ENCODE assay signal across 17 cellular contexts in genomic region chr1:42439940-42440339, GRCh38. TPM values are rescaled to one million over a fixed set of nuclear protein-coding genes. Genes with fewer than 3 reads are reported as not detected.
DNase-seq lines count a peak whose midpoint lies in the region; ATAC-seq, FAIRE-seq and TF ChIP-seq lines count a peak whose summit lies in the region.
"Had no signal": no experiment of that assay in that cellular context is flagged by ENCODE, and none has a peak within 500 bp of the region (broad histone marks: within the 10 kb centered on the region; RNA-seq: fewer than 3 reads in every experiment).

No MANE protein-coding gene starts in this region.

- intact Hi-C loops in MCF 10A (cut with micrococcal nuclease) (no loop called here), breast epithelium (cut with DNase I; ENCODE audit: low total_unique reads) (loop anchor here (5.0 kb wide), 2 partner anchors 568 to 638 kb away; no protein-coding TSS in a partner anchor)

- H3K27me3 ChIP-seq in breast epithelium (no peaks in the 10 kb centered on the region), astrocyte (ENCODE audit: insufficient read depth, low read length) (peaks cover 4% of the 10 kb centered on the region)
- H3K27me3 ChIP-seq: right atrium auricular region, suprapubic skin had no signal

- no peak overlapping the region for H3K9ac ChIP-seq in astrocyte (ENCODE audit: low read length)

- H3K9me3 Mint-ChIP-seq in MCF 10A (ENCODE audit: unreplicated experiment) (no peaks in the 10 kb centered on the region), astrocyte (ENCODE audit: unreplicated experiment) (no peaks in the 10 kb centered on the region)

- H3K36me3 Mint-ChIP-seq in MCF 10A (ENCODE audit: insufficient read depth, unreplicated experiment) (no peaks in the 10 kb centered on the region), astrocyte (ENCODE audit: low read depth, unreplicated experiment) (no peaks in the 10 kb centered on the region)

- CTCF ChIA-PET in MCF 10A (lab: Yijun Ruan, JAX), result interaction anchor here (0.6 kb wide), 2 partner anchors 88 to 472 kb away, joined by 3 to 7 read pairs; no protein-coding TSS in a partner anchor

- H3K36me3 ChIP-seq in breast epithelium (no peaks in the 10 kb centered on the region), astrocyte (ENCODE audit: insufficient read depth, low read length) (no peaks in the 10 kb centered on the region)
- H3K36me3 ChIP-seq: right atrium auricular region, suprapubic skin had no signal

- ATAC-seq in HG03045 (IDR thresholded peaks at IDR 0.05; ENCODE audit: unreplicated experiment), result no peak

- no peaks in the 10 kb centered on the region for H4K20me1 ChIP-seq in astrocyte (ENCODE audit: insufficient read depth, low read length)

- TF ChIP-seq CTCF in MCF 10A (IDR thresholded peaks at IDR 0.05; ENCODE audit: unreplicated experiment), result no peak
- no peak for TF ChIP-seq CTCF in breast epithelium (IDR thresholded peaks at IDR 0.05)
- TF ChIP-seq CTCF in astrocyte (IDR thresholded peaks at IDR 0.05; ENCODE audit: insufficient read depth, low read depth, low read length), result no peak

- H3K27ac Mint-ChIP-seq in MCF 10A (ENCODE audit: low read depth, unreplicated experiment), result peak overlapping the region; percentile 61
- H3K27ac Mint-ChIP-seq in astrocyte (ENCODE audit: unreplicated experiment), result no peak overlapping the region

- H3K27me3 Mint-ChIP-seq in MCF 10A (ENCODE audit: insufficient read depth, unreplicated experiment), result no peaks in the 10 kb centered on the region
- H3K27me3 Mint-ChIP-seq in astrocyte (ENCODE audit: low read depth, unreplicated experiment), result no peaks in the 10 kb centered on the region

- H3K4me3 ChIP-seq in breast epithelium (no peak overlapping the region), astrocyte (ENCODE audit: insufficient read depth, low read depth, low read length) (no peak overlapping the region)
- H3K4me3 ChIP-seq: right atrium auricular region, suprapubic skin had no signal

- TF ChIP-seq POLR2A in breast epithelium (IDR thresholded peaks at IDR 0.05), result no peak

- H3K27ac ChIP-seq in breast epithelium (no peak overlapping the region), astrocyte (ENCODE audit: low read depth, low read length) (no peak overlapping the region)
- H3K27ac ChIP-seq: right atrium auricular region, suprapubic skin had no signal

- POLR2A ChIA-PET in MCF 10A (lab: Yijun Ruan, JAX), result interaction anchor here (0.9 kb wide), 1 partner anchor 17 kb away, joined by 3 read pairs; no protein-coding TSS in a partner anchor

- no peak overlapping the region for H2AFZ ChIP-seq in astrocyte (ENCODE audit: low read depth, low read length)

- H3K79me2 ChIP-seq in astrocyte (ENCODE audit: insufficient read depth, low read length), result no peaks in the 10 kb centered on the region

- H3K9me3 ChIP-seq in breast epithelium, result no peaks in the 10 kb centered on the region
- H3K9me3 ChIP-seq in astrocyte (ENCODE audit: insufficient read depth, low read depth, low read length), result no peaks in the 10 kb centered on the region
- H3K9me3 ChIP-seq: right atrium auricular region, suprapubic skin had no signal

- H3K4me2 ChIP-seq in astrocyte (ENCODE audit: low read length), result peak overlapping the region; percentile 8

- peaks cover 11% of the 10 kb centered on the region for H3K4me1 Mint-ChIP-seq in MCF 10A (ENCODE audit: insufficient read depth, unreplicated experiment)
- H3K4me1 Mint-ChIP-seq in astrocyte (ENCODE audit: low read depth, unreplicated experiment), result no peaks in the 10 kb centered on the region

- H3K4me1 ChIP-seq in breast epithelium, result no peaks in the 10 kb centered on the region
- H3K4me1 ChIP-seq in astrocyte (ENCODE audit: insufficient read depth, low read length), result peaks cover 4% of the 10 kb centered on the region
- H3K4me1 ChIP-seq: right atrium auricular region, suprapubic skin had no signal

- no TSS peak for BruUV-seq in MCF 10A (replicated peaks; lab: Mats Ljungman, UMichigan)

- FAIRE-seq in astrocyte (lab: Jason Lieb, UNC), result peak; percentile 54
- FAIRE-seq: colon had no signal

- no peak overlapping the region for H3K4me3 Mint-ChIP-seq in MCF 10A (ENCODE audit: unreplicated experiment)
- H3K4me3 Mint-ChIP-seq in astrocyte (ENCODE audit: unreplicated experiment), result no peak overlapping the region

- peak; percentile 69 for DNase-seq in MCF 10A (ENCODE audit: unreplicated experiment)
- DNase-seq in breast epithelium (ENCODE audit: low spot score in 2 of 2), result no peak
- DNase-seq in astrocyte (ENCODE audit: low read depth), result peak; percentile 85
- peak; percentile 51 for DNase-seq in glomerular endothelial cell (ENCODE audit: extremely low read depth, low read depth, low spot score)
- no peak for DNase-seq in T-helper 9 cell
- no peak for DNase-seq in mesenteric fat pad (ENCODE audit: low spot score)
- no peak for DNase-seq in HK-2 (ENCODE audit: unreplicated experiment)
- DNase-seq: activated CD4-positive, alpha-beta T cell treated with anti-CD3 and anti-CD28 coated beads, Interleukin-2, amount 50 U/mL, for 1 hour; activated effector memory CD4-positive, alpha-beta T cell treated with anti-CD3 and anti-CD28 coated beads, Interleukin-2, amount 50 U/mL, for 16 hours; NCI-H1105 treated with DMSO at 0.1 percent for 48 hours; NK-92 treated with Interleukin-12 subunit alpha and Interleukin-12 subunit beta, amount 100 ng/mL, for 24 hours; T-helper 1 cell had no signal

RNA-seq across cellular contexts. Expression of gene ZMYND12, which starts 15.9 kb away (rescaled TPM):
- total RNA-seq in MCF 10A (2022) (0.21 TPM in 1 of 2 replicates, not detected in the other), breast epithelium (1 to 10 TPM; 1.3 to 4.6 (median 3.8) TPM), astrocyte (0.23 TPM in 1 of 2 replicates, not detected in the other), glomerular endothelial cell (0.63 TPM in 1 of 2 replicates, not detected in the other), mesenteric fat pad (1.3 TPM)
- total RNA-seq: G401 had no signal

RNA-seq across cellular contexts. Expression of gene PPCS, which starts 16.4 kb away (rescaled TPM):
- total RNA-seq in MCF 10A (2022), result 56.1 and 56.9 TPM in 2 replicates
- 10 to 100 TPM; 67.8 to 89.3 (median 77.0) TPM for total RNA-seq in breast epithelium
- total RNA-seq in astrocyte, result 23.4 and 26.8 TPM in 2 replicates
- total RNA-seq in glomerular endothelial cell, result 26.4 and 30.0 TPM in 2 replicates
- total RNA-seq in mesenteric fat pad, result 49.4 TPM

RNA-seq across cellular contexts. Expression of gene CCDC30, which starts 23.1 kb away (rescaled TPM):
- total RNA-seq in MCF 10A (2022) (2.2 and 3.2 TPM in 2 replicates), breast epithelium (10 to 100 TPM in 2 of 3 donors, 1 to 10 TPM in 1; 3.4 to 15.4 (median 14.0) TPM), astrocyte (2.2 and 2.5 TPM in 2 replicates), glomerular endothelial cell (0.34 and 0.64 TPM in 2 replicates), mesenteric fat pad (1.6 TPM)

RNA-seq across cellular contexts. Expression of gene RIMKLA, which starts 59.3 kb away (rescaled TPM):
- not detected in 2 replicates for total RNA-seq in MCF 10A (2022)
- total RNA-seq in breast epithelium, result under 1 TPM; 0.32 to 0.73 (median 0.66) TPM
- 0.12 and 0.20 TPM in 2 replicates for total RNA-seq in astrocyte
- total RNA-seq in glomerular endothelial cell, result 0.10 TPM in 1 of 2 replicates, not detected in the other
- total RNA-seq in mesenteric fat pad, result 0.39 TPM

Comparison
In these comparisons a context has a peak if more than half of its experiments do, and no peak if none do; other contexts are left out.
1. DNase-seq: peak in MCF 10A (single experiment), astrocyte (single experiment) and glomerular endothelial cell (single experiment); none in breast epithelium (0 of 2), T-helper 9 cell (single experiment), mesenteric fat pad (single experiment) and HK-2 (single experiment).